ENCODE assay signal across 10 cellular contexts in the genomic region with DNA sequence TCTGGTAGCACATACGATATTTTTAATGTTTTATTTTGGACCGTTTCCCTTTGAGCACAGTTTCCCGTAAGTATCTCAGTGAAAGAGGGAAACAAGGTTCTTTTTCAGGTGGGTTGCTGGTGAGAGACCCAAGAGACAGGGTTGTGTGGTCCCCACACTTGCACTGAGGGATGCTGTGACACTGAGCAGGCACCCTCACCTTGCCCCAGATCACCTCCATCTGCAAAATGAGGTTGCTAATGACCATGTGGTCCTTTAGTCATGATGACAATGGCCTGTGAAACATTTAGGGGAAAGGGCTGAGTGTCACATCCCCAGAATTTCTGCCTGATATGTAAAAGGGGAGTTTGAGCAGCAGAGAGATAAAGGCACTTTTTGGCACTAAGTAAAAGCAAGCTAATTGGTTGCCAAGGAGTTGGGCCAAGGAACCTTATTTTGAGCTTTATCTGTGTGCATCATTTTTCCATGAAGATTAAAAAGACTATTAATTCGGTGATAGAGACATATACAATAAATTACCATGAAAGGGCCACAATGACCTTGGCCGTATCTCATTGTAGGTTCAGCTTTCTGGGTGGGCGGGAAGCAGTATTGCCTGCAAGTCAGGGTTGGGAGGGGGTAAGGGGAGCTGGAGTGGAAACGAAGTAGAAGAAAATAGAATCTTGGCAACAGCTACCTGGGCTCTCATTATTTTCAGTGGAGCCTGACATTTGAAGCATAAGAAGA. TPM values are rescaled to one million over a fixed set of nuclear protein-coding genes. Genes with fewer than 3 reads are reported as not detected.
DNase-seq lines count a peak whose midpoint lies in the region; ATAC-seq and TF ChIP-seq lines count a peak whose summit lies in the region.
"Had no signal": no experiment of that assay in that cellular context is flagged by ENCODE, and none has a peak within 500 bp of the region (broad histone marks: within the 10 kb centered on the region; RNA-seq: fewer than 3 reads in every experiment).

No MANE protein-coding gene starts in this region.

- ATAC-seq in activated T-cell treated with anti-CD3 and anti-CD28 coated beads, Interleukin-2, amount 50 U/mL, for 72 hours (replicated peaks in 1 of 2) = no peak
- ATAC-seq in activated CD8-positive, alpha-beta T cell treated with anti-CD3 and anti-CD28 coated beads for 36 hours = no peak
- ATAC-seq in stimulated activated effector memory CD8-positive, alpha-beta T cell treated with anti-CD3 and anti-CD28 coated beads, Interleukin-12 subunit alpha, Interleukin-12 subunit beta, amount 100 ng/mL, for 72 hours = no peak
- ATAC-seq in SK-N-SH treated with all-trans-retinoic acid at 6 μM for 48 hours (no peak), GM18909 (IDR thresholded peaks at IDR 0.05; ENCODE audit: poor library complexity, unreplicated experiment) (no peak)

- H3K36me3 Mint-ChIP-seq in activated T-cell treated with anti-CD3 and anti-CD28 coated beads, Interleukin-2, amount 50 U/mL, for 72 hours (ENCODE audit: insufficient read depth in 2 of 2) = peaks cover 34 to 63% of the 10 kb centered on the region in 2 donors
- H3K36me3 Mint-ChIP-seq in activated CD8-positive, alpha-beta T cell treated with anti-CD3 and anti-CD28 coated beads for 36 hours (ENCODE audit: low read depth) = peaks cover 89% of the 10 kb centered on the region
- peaks cover 100% of the 10 kb centered on the region for H3K36me3 Mint-ChIP-seq in stimulated activated effector memory CD8-positive, alpha-beta T cell treated with anti-CD3 and anti-CD28 coated beads, Interleukin-12 subunit alpha, Interleukin-12 subunit beta, amount 100 ng/mL, for 72 hours

- H3K27ac ChIP-seq in right atrium auricular region = peak overlapping the region; percentile 96 to 97

- CTCF ChIA-PET in activated CD8-positive, alpha-beta T cell treated with anti-CD3 and anti-CD28 coated beads for 36 hours (lab: Charles Lee) = interaction anchor here (0.7 to 5.2 kb wide), 34 partner anchors 10 to 404 kb away, joined by 3 to 136 read pairs (median 6); a partner anchor contains a TSS
- CTCF ChIA-PET in GM10248 (lab: Yijun Ruan, JAX) = interaction anchor here (1.2 to 6.5 kb wide), 37 partner anchors 10 to 978 kb away, joined by 3 to 196 read pairs (median 9); no protein-coding TSS in a partner anchor

- H3K4me3 Mint-ChIP-seq in activated T-cell treated with anti-CD3 and anti-CD28 coated beads, Interleukin-2, amount 50 U/mL, for 72 hours = peak overlapping the region; percentile 98 to 99
- peak overlapping the region; percentile 100 for H3K4me3 Mint-ChIP-seq in activated CD8-positive, alpha-beta T cell treated with anti-CD3 and anti-CD28 coated beads for 36 hours
- peak overlapping the region; percentile 96 for H3K4me3 Mint-ChIP-seq in stimulated activated effector memory CD8-positive, alpha-beta T cell treated with anti-CD3 and anti-CD28 coated beads, Interleukin-12 subunit alpha, Interleukin-12 subunit beta, amount 100 ng/mL, for 72 hours

- no peak for TF ChIP-seq CTCF in activated CD8-positive, alpha-beta T cell treated with anti-CD3 and anti-CD28 coated beads for 36 hours (IDR thresholded peaks at IDR 0.05)
- no peak for TF ChIP-seq CTCF in right atrium auricular region (IDR thresholded peaks at IDR 0.05)
- TF ChIP-seq CTCF in GM10248 (IDR thresholded peaks at IDR 0.05; ENCODE audit: control extremely low read depth, extremely low read depth, low read depth, missing control alignments) = no peak

- peaks cover 54% of the 10 kb centered on the region for H3K36me3 ChIP-seq in right atrium auricular region

- intact Hi-C loops in activated CD8-positive, alpha-beta T cell treated with anti-CD3 and anti-CD28 coated beads for 36 hours (cut with micrococcal nuclease) = loop anchor here (2.0 to 5.0 kb wide), 3 partner anchors 165 to 393 kb away; no protein-coding TSS in a partner anchor

- H3K27me3 Mint-ChIP-seq in activated T-cell treated with anti-CD3 and anti-CD28 coated beads, Interleukin-2, amount 50 U/mL, for 72 hours (ENCODE audit: low read depth) = no peaks in the 10 kb centered on the region
- no peaks in the 10 kb centered on the region for H3K27me3 Mint-ChIP-seq in activated CD8-positive, alpha-beta T cell treated with anti-CD3 and anti-CD28 coated beads for 36 hours

- H3K9me3 Mint-ChIP-seq in activated T-cell treated with anti-CD3 and anti-CD28 coated beads, Interleukin-2, amount 50 U/mL, for 72 hours = no peaks in the 10 kb centered on the region
- no peaks in the 10 kb centered on the region for H3K9me3 Mint-ChIP-seq in activated CD8-positive, alpha-beta T cell treated with anti-CD3 and anti-CD28 coated beads for 36 hours
- no peaks in the 10 kb centered on the region for H3K9me3 Mint-ChIP-seq in stimulated activated effector memory CD8-positive, alpha-beta T cell treated with anti-CD3 and anti-CD28 coated beads, Interleukin-12 subunit alpha, Interleukin-12 subunit beta, amount 100 ng/mL, for 72 hours

- no peaks in the 10 kb centered on the region for H3K9me3 ChIP-seq in right atrium auricular region

- H3K27ac Mint-ChIP-seq in activated T-cell treated with anti-CD3 and anti-CD28 coated beads, Interleukin-2, amount 50 U/mL, for 72 hours = peak overlapping the region; percentile 97
- peak overlapping the region; percentile 73 for H3K27ac Mint-ChIP-seq in activated CD8-positive, alpha-beta T cell treated with anti-CD3 and anti-CD28 coated beads for 36 hours
- peak overlapping the region; percentile 94 for H3K27ac Mint-ChIP-seq in stimulated activated effector memory CD8-positive, alpha-beta T cell treated with anti-CD3 and anti-CD28 coated beads, Interleukin-12 subunit alpha, Interleukin-12 subunit beta, amount 100 ng/mL, for 72 hours

- POLR2A ChIA-PET in activated CD8-positive, alpha-beta T cell treated with anti-CD3 and anti-CD28 coated beads for 36 hours (lab: Charles Lee) = interaction anchor here (0.8 to 17.2 kb wide), 18 partner anchors 8 to 309 kb away, joined by 3 to 375 read pairs (median 9); no protein-coding TSS in a partner anchor
- POLR2A ChIA-PET in GM10248 (lab: Yijun Ruan, JAX) = interaction anchor here (1.1 to 1.4 kb wide), 2 partner anchors 9 to 62 kb away, joined by 3 read pairs; no protein-coding TSS in a partner anchor

- no peak for DNase-seq in activated T-cell treated with anti-CD3 and anti-CD28 coated beads, Interleukin-2, amount 50 U/mL, for 72 hours
- no peak for DNase-seq in activated T-cell treated with anti-CD3 and anti-CD28 coated beads, Interleukin-2, amount 50 U/mL, for 1 hour
- no peak for DNase-seq in activated CD8-positive, alpha-beta T cell treated with anti-CD3 and anti-CD28 coated beads for 36 hours
- DNase-seq in right atrium auricular region (ENCODE audit: low spot score) = no peak
- no peak for DNase-seq in stimulated activated effector memory CD8-positive, alpha-beta T cell treated with anti-CD3 and anti-CD28 coated beads, Interleukin-12 subunit alpha, Interleukin-12 subunit beta, amount 100 ng/mL, for 72 hours (ENCODE audit: low spot score in 2 of 2)
- DNase-seq in GM10248 (ENCODE audit: extremely low spot score) = no peak
- DNase-seq: DND-41, NCI-H187 treated with DMSO at 0.1 percent for 48 hours had no signal

- peaks cover 65% of the 10 kb centered on the region for H3K4me1 Mint-ChIP-seq in activated T-cell treated with anti-CD3 and anti-CD28 coated beads, Interleukin-2, amount 50 U/mL, for 72 hours (ENCODE audit: low read depth)
- peaks cover 60% of the 10 kb centered on the region for H3K4me1 Mint-ChIP-seq in activated CD8-positive, alpha-beta T cell treated with anti-CD3 and anti-CD28 coated beads for 36 hours (ENCODE audit: low read depth)
- peaks cover 71% of the 10 kb centered on the region for H3K4me1 Mint-ChIP-seq in stimulated activated effector memory CD8-positive, alpha-beta T cell treated with anti-CD3 and anti-CD28 coated beads, Interleukin-12 subunit alpha, Interleukin-12 subunit beta, amount 100 ng/mL, for 72 hours

- H3K27me3 ChIP-seq in right atrium auricular region = no peaks in the 10 kb centered on the region

- H3K4me1 ChIP-seq in right atrium auricular region = peaks cover 0 to 70% of the 10 kb centered on the region in 2 donors

- H3K4me3 ChIP-seq in right atrium auricular region = no peak overlapping the region

TF ChIP-seq in SK-N-SH treated with all-trans-retinoic acid at 6 μM for 48 hours, 23 proteins besides CTCF, POLR2A, EP300 and RAD21:
- TF ChIP-seq ZNF8 (CRISPR knock-in tag; IDR thresholded peaks at IDR 0.05) = no peak
- no peak for TF ChIP-seq BACH2 (CRISPR knock-in tag; IDR thresholded peaks at IDR 0.05; ENCODE audit: borderline replicate concordance)

RNA-seq across cellular contexts. Expression of a gene that starts 4.5 kb away (rescaled TPM):
- total RNA-seq in activated T-cell treated with anti-CD3 and anti-CD28 coated beads, Interleukin-2, amount 50 U/mL, for 72 hours = 100 to 1,000 TPM; 445 to 502 TPM
- total RNA-seq in activated CD8-positive, alpha-beta T cell treated with anti-CD3 and anti-CD28 coated beads for 36 hours = 100 to 1,000 TPM; 617 to 639 TPM
- total RNA-seq in right atrium auricular region = 100 to 1,000 TPM; 151 to 165 TPM

RNA-seq across cellular contexts. Expression of a gene that starts 43.0 kb away (rescaled TPM):
- total RNA-seq in activated T-cell treated with anti-CD3 and anti-CD28 coated beads, Interleukin-2, amount 50 U/mL, for 72 hours = 10 to 100 TPM; 16.1 to 22.5 TPM
- 1 to 10 TPM; 8.2 to 8.7 TPM for total RNA-seq in activated CD8-positive, alpha-beta T cell treated with anti-CD3 and anti-CD28 coated beads for 36 hours
- 1 to 10 TPM; 3.7 to 4.2 TPM for total RNA-seq in right atrium auricular region
